ENCODE assay signal across 1 cellular context in the genomic region with DNA sequence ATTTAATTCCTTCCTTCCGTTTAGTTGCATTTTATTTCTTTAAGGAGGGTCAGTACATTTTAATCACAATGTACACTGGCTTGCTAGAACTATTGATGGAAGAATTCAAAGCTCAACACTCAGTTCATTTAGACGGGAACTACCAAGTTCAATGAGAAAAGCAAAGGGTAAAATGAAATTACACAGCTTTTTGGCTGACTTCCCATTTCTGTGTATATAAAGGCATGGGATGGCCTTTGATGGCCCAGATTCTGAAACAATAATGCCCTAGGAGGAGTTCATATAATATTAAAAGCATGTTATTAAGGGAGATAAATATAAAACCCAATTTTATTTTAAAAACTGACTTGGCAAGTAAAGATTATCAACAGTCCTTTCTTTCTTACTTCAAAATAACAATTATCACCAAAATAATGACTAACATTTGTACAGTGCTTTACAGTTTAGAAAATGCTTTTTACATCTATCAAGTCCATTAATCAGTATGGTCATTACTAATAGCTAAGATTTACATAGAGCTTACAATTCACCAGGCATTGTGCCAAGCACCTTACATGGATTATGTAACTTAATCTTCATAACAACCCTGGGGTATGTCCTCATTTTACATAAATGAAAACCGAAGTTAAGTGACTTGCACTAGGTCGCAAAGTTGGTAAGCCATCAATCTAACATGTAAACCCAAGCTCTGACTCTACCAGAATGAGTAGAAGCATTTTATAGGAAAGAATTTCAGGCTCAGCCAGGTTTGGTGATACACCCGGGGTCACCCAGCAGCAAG.
TF ChIP-seq lines count a peak whose summit lies in the region.

No MANE protein-coding gene starts in this region.

TF ChIP-seq in HepG2, 621 proteins besides CTCF, POLR2A, EP300 and RAD21 (continued from another document):
- TF ChIP-seq ZNF597 (CRISPR knock-in tag; IDR thresholded peaks at IDR 0.05) (no peak), ESRRA (CRISPR knock-in tag; IDR thresholded peaks at IDR 0.05; ENCODE audit: low read depth) (no peak), DPF2 (CRISPR knock-in tag; IDR thresholded peaks at IDR 0.05; ENCODE audit: borderline replicate concordance, low read depth) (no peak), ZNF550 (CRISPR knock-in tag; IDR thresholded peaks at IDR 0.05; ENCODE audit: borderline replicate concordance) (no peak), GPN1 (CRISPR knock-in tag; IDR thresholded peaks at IDR 0.05; ENCODE audit: borderline replicate concordance) (no peak), ATAD3A (CRISPR knock-in tag; IDR thresholded peaks at IDR 0.05) (no peak), ZNF44 (CRISPR knock-in tag; IDR thresholded peaks at IDR 0.05) (no peak), HHEX (CRISPR knock-in tag; IDR thresholded peaks at IDR 0.05) (no peak), GMEB1 (CRISPR knock-in tag; IDR thresholded peaks at IDR 0.05; ENCODE audit: borderline replicate concordance) (no peak), ELF4 (CRISPR knock-in tag; IDR thresholded peaks at IDR 0.05; ENCODE audit: borderline replicate concordance) (no peak)
- TF ChIP-seq, protein P1, sequence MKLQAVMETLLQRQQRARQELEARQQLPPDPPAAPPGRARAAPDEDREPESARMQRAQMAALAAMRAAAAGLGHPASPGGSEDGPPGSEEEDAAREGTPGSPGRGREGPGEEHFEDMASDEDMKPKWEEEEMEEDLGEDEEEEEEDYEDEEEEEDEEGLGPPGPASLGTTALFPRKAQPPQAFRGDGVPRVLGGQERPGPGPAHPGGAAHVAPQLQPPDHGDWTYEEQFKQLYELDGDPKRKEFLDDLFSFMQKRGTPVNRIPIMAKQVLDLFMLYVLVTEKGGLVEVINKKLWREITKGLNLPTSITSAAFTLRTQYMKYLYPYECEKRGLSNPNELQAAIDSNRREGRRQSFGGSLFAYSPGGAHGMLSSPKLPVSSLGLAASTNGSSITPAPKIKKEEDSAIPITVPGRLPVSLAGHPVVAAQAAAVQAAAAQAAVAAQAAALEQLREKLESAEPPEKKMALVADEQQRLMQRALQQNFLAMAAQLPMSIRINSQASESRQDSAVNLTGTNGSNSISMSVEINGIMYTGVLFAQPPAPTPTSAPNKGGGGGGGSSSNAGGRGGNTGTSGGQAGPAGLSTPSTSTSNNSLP (IDR thresholded peaks at IDR 0.05; ENCODE audit: low read depth, low read length): no peak
- TF ChIP-seq, protein P2, sequence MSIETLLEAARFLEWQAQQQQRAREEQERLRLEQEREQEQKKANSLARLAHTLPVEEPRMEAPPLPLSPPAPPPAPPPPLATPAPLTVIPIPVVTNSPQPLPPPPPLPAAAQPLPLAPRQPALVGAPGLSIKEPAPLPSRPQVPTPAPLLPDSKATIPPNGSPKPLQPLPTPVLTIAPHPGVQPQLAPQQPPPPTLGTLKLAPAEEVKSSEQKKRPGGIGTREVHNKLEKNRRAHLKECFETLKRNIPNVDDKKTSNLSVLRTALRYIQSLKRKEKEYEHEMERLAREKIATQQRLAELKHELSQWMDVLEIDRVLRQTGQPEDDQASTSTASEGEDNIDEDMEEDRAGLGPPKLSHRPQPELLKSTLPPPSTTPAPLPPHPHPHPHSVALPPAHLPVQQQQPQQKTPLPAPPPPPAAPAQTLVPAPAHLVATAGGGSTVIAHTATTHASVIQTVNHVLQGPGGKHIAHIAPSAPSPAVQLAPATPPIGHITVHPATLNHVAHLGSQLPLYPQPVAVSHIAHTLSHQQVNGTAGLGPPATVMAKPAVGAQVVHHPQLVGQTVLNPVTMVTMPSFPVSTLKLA (IDR thresholded peaks at IDR 0.05): no peak
TF ChIP-seq in HepG2: peak in this region for 0.
